12 cellular contexts compared by ENCODE assay signal in genomic region chr11:43316451-43316850, GRCh38. TPM values are rescaled to one million over a fixed set of nuclear protein-coding genes. Genes with fewer than 3 reads are reported as not detected.
DNase-seq lines count a peak whose midpoint lies in the region; ATAC-seq, FAIRE-seq and TF ChIP-seq lines count a peak whose summit lies in the region.
"Had no signal": no experiment of that assay in that cellular context is flagged by ENCODE, and none has a peak within 500 bp of the region (broad histone marks: within the 10 kb centered on the region; RNA-seq: fewer than 3 reads in every experiment).

No MANE protein-coding gene starts in this region.

- H3K36me3 ChIP-seq in K562 (ENCODE audit: control insufficient read depth, insufficient read depth, low read length) (peaks cover 69% of the 10 kb centered on the region), small intestine (ENCODE audit: control insufficient read depth in 2 of 2, insufficient read depth in 2 of 2, low read length in 2 of 2) (peaks cover 0 to 3% of the 10 kb centered on the region in 2 donors)
- H3K36me3 ChIP-seq: BE2C had no signal

- H3K4me1 ChIP-seq in K562 (replicated peaks in 1 of 2; ENCODE audit: control insufficient read depth in 2 of 2, insufficient read depth in 2 of 2, low read length in 2 of 2) (peaks cover 4 to 6% of the 10 kb centered on the region in 2 experiments; a peak in 3 of 5 replicates), small intestine (ENCODE audit: control insufficient read depth in 2 of 2, insufficient read depth in 1 of 2, low read depth in 1 of 2, low read length in 1 of 2) (peaks cover 0 to 7% of the 10 kb centered on the region in 2 donors)
- H3K4me1 ChIP-seq: BE2C had no signal

- peak overlapping the region; percentile 45 for H3K27ac Mint-ChIP-seq in activated naive CD4-positive, alpha-beta T cell treated with anti-CD3 and anti-CD28 coated beads, Interleukin-2, amount 10 ng/mL, durations not matched to agents 7 days and 5 days

- H3K9me1 ChIP-seq in K562 (ENCODE audit: control insufficient read depth, insufficient read depth, low read length) = no peaks in the 10 kb centered on the region

- intact Hi-C loops in K562 (cut with micrococcal nuclease) = loop anchor here (10.0 kb wide), 1 partner anchor 258 kb away; no protein-coding TSS in a partner anchor

- H4K20me1 ChIP-seq in K562 (replicated peaks; ENCODE audit: control insufficient read depth, insufficient read depth, low read length) = peaks cover 10% of the 10 kb centered on the region; the same call in 1 of the 2 replicates

- POLR2A ChIA-PET in K562 (lab: Yijun Ruan, JAX) = no interaction called here

- TF ChIP-seq POLR2A in NB4 (IDR thresholded peaks at IDR 0.05; ENCODE audit: extremely low read depth, insufficient read length) = no peak
- TF ChIP-seq POLR2A in K562 (conservative IDR thresholded peaks at IDR 0.05) = no peak

- no peaks in the 10 kb centered on the region for H3K27me3 Mint-ChIP-seq in activated naive CD4-positive, alpha-beta T cell treated with anti-CD3 and anti-CD28 coated beads, Interleukin-2, amount 10 ng/mL, durations not matched to agents 7 days and 5 days

- no peak for TF ChIP-seq EP300 in K562 (IDR thresholded peaks at IDR 0.05; ENCODE audit: low read length)

- H3K27ac ChIP-seq in K562 (ENCODE audit: extremely low read depth, low read depth, low read length) = no peak overlapping the region
- no peak overlapping the region for H3K27ac ChIP-seq in small intestine (ENCODE audit: low read depth in 1 of 2, low read length in 1 of 2)
- H3K27ac ChIP-seq: SJSA1 had no signal

- no peaks in the 10 kb centered on the region for H3K9me3 Mint-ChIP-seq in activated naive CD4-positive, alpha-beta T cell treated with anti-CD3 and anti-CD28 coated beads, Interleukin-2, amount 10 ng/mL, durations not matched to agents 7 days and 5 days

- CTCF ChIA-PET in activated naive CD4-positive, alpha-beta T cell treated with anti-CD3 and anti-CD28 coated beads, Interleukin-2, amount 10 ng/mL, durations not matched to agents 7 days and 5 days (lab: Charles Lee) = no interaction called here
- CTCF ChIA-PET in K562 (lab: Yijun Ruan, JAX; ENCODE audit: low intra/inter-chr PET ratio) = no interaction called here

- no peak overlapping the region for H3K4me3 Mint-ChIP-seq in activated naive CD4-positive, alpha-beta T cell treated with anti-CD3 and anti-CD28 coated beads, Interleukin-2, amount 10 ng/mL, durations not matched to agents 7 days and 5 days

- peaks cover 79% of the 10 kb centered on the region for H3K79me2 ChIP-seq in K562 (ENCODE audit: control insufficient read depth, insufficient read depth, low read length)

- H3K4me3 ChIP-seq in NB4 (ENCODE audit: low read depth, low read length) (no peak overlapping the region), K562 (no peak overlapping the region), small intestine (ENCODE audit: low read depth in 1 of 2, low read length in 2 of 2) (no peak overlapping the region)
- H3K4me3 ChIP-seq: SJSA1 had no signal

- H3K9ac ChIP-seq in K562 (ENCODE audit: insufficient read depth in 1 of 2, low read depth in 2 of 2, low read length in 2 of 2) = no peak overlapping the region

- peaks cover 45% of the 10 kb centered on the region for H3K4me1 Mint-ChIP-seq in activated naive CD4-positive, alpha-beta T cell treated with anti-CD3 and anti-CD28 coated beads, Interleukin-2, amount 10 ng/mL, durations not matched to agents 7 days and 5 days

- ATAC-seq in K562 = no peak
- ATAC-seq in HG02884 (IDR thresholded peaks at IDR 0.05; ENCODE audit: unreplicated experiment) = no peak

- H3K9me3 ChIP-seq in K562 (replicated peaks; ENCODE audit: control insufficient read depth, insufficient read depth, low read depth, low read length) (no peaks in the 10 kb centered on the region), small intestine (ENCODE audit: control insufficient read depth, low read depth) (no peaks in the 10 kb centered on the region)
- H3K9me3 ChIP-seq: BE2C, SJSA1 had no signal

- FAIRE-seq in K562 (lab: Jason Lieb, UNC) = no peak
- FAIRE-seq in small intestine (lab: Jason Lieb, UNC) = no peak
- FAIRE-seq: GM12892 had no signal

- BruUV-seq in K562 (replicated peaks; lab: Mats Ljungman, UMichigan) = no TSS peak

- in situ Hi-C loops in K562 (cut with MboI) = no loop called here

- peaks cover 13% of the 10 kb centered on the region for H3K36me3 Mint-ChIP-seq in activated naive CD4-positive, alpha-beta T cell treated with anti-CD3 and anti-CD28 coated beads, Interleukin-2, amount 10 ng/mL, durations not matched to agents 7 days and 5 days

- no peak overlapping the region for H2AFZ ChIP-seq in K562 (ENCODE audit: low read depth, low read length)

- 82% methylated on average over 6 of the region's 6 CpGs for WGBS in K562 (ENCODE audit: insufficient coverage, low coverage, missing lambda C conversion rate)
- 69 to 91% (median 85%) methylated on average over 6 of the region's 6 CpGs for WGBS in small intestine, 3 donors

- no peak overlapping the region for H3K4me2 ChIP-seq in K562 (ENCODE audit: insufficient read depth, low read length)

- TF ChIP-seq CTCF in NB4 (IDR thresholded peaks at IDR 0.05; ENCODE audit: low read depth, low read length) = no peak
- no peak for TF ChIP-seq CTCF in K562 (IDR thresholded peaks at IDR 0.05 in 2 of 3, conservative IDR thresholded peaks at IDR 0.05 in 1 of 3; ENCODE audit: insufficient read depth in 2 of 3, low read depth in 1 of 3, low read length in 3 of 3)

- no peak for DNase-seq in activated naive CD4-positive, alpha-beta T cell treated with anti-CD3 and anti-CD28 coated beads, Interleukin-2, amount 10 ng/mL, durations not matched to agents 7 days and 5 days
- no peak for DNase-seq in activated naive CD4-positive, alpha-beta T cell treated with anti-CD3 and anti-CD28 coated beads, Interleukin-2, amount 50 U/mL, for 16 hours
- DNase-seq in NB4 (ENCODE audit: low read depth) (peak; percentile 24), K562 (ENCODE audit: extremely low read depth in 1 of 4, low spot score in 3 of 4) (peak in 1 of 4 experiments; percentile 11), small intestine (no peak), SIG-M5 (lab: John Stamatoyannopoulos, UW) (no peak)
- peak; percentile 63 for DNase-seq in stimulated activated CD8-positive, alpha-beta memory T cell treated with anti-CD3 and anti-CD28 coated beads, Interleukin-4, amount 100 ng/mL, for 48 hours
- DNase-seq: BE2C, NCI-H1436 treated with DMSO at 0.1 percent for 48 hours had no signal

- TF ChIP-seq RAD21 in K562 (CRISPR knock-in tag; conservative IDR thresholded peaks at IDR 0.05 in 1 of 2, IDR thresholded peaks at IDR 0.05 in 1 of 2) = no peak

- no peaks in the 10 kb centered on the region for H3K27me3 ChIP-seq in K562 (ENCODE audit: control insufficient read depth in 2 of 2, insufficient read depth in 2 of 2, low read length in 2 of 2)
- H3K27me3 ChIP-seq in small intestine (ENCODE audit: control insufficient read depth in 2 of 2, insufficient read depth in 2 of 2, low read length in 2 of 2) = no peaks in the 10 kb centered on the region
- H3K27me3 ChIP-seq: BE2C, SJSA1 had no signal

TF ChIP-seq in K562, 482 proteins besides CTCF, POLR2A, EP300 and RAD21 (continues in another document):
- no peak for TF ChIP-seq ZEB2 (IDR thresholded peaks at IDR 0.05)

RNA-seq across cellular contexts. Expression of gene API5, which starts 4.7 kb away (rescaled TPM):
- total RNA-seq in K562 (2011; cell fraction: chromatin; rRNA removed; ENCODE audit: low replicate concordance) = 43.6 and 102 TPM in 2 replicates
- 29.1 and 31.0 TPM in 2 replicates for total RNA-seq in K562 (2011; cell fraction: nucleolus; rRNA removed)
- total RNA-seq in K562 (2011; cell fraction: nucleoplasm; rRNA removed) = 37.9 and 47.3 TPM in 2 replicates
- 90.8 and 113 TPM in 2 replicates for total RNA-seq in K562 (2014; rRNA removed)
- 110 and 126 TPM in 2 replicates for total RNA-seq in K562 (2014; rRNA removed; fragmentation: Illumina TruSeq; extraction: Trizol)
- total RNA-seq in K562 (2015; rRNA removed; fragmentation: Illumina TruSeq; extraction: Trizol) = 110 and 123 TPM in 2 replicates
- total RNA-seq in K562 (2021) = 133 and 136 TPM in 2 replicates
- 86.1 and 132 TPM in 2 replicates for polyA plus RNA-seq in K562 (2011; rRNA removed)
- 19.8 and 42.9 TPM in 2 replicates for polyA plus RNA-seq in K562 (2011; cell fraction: cytosol; rRNA removed)
- 28.9 and 44.1 TPM in 2 replicates for polyA plus RNA-seq in K562 (2011; cell fraction: nucleus; rRNA removed)
- polyA plus RNA-seq in K562 (2012) = 70.4 and 84.2 TPM in 2 replicates
- 124 and 146 TPM in 2 replicates for polyA plus RNA-seq in K562 (2014; fragmentation: Illumina TruSeq; extraction: Trizol)
- 100 to 1,000 TPM in 1 of 2 experiments, 10 to 100 TPM in 1; 59.8 to 111 TPM for polyA plus RNA-seq in K562 (2014; fragmentation: Nextera tagmentation; extraction: Ambion mirVana)
- polyA plus RNA-seq in K562 (2014; rRNA removed) = 127 and 128 TPM in 2 replicates
- 114 and 116 TPM in 2 replicates for polyA minus RNA-seq in K562 (2011; rRNA and poly(A)+ RNA removed)
- 37.8 and 54.5 TPM in 2 replicates for polyA minus RNA-seq in K562 (2011; cell fraction: cytosol; rRNA and poly(A)+ RNA removed)
- 38.2 and 53.0 TPM in 2 replicates for polyA minus RNA-seq in K562 (2011; cell fraction: nucleus; rRNA and poly(A)+ RNA removed)
- polyA plus RNA-seq in small intestine = 10 to 100 TPM; 43.8 to 50.6 (median 45.8) TPM

RNA-seq across cellular contexts. Expression of gene TTC17, which starts 42.3 kb away (rescaled TPM):
- 231 and 661 TPM in 2 replicates for total RNA-seq in K562 (2011; cell fraction: chromatin; rRNA removed; ENCODE audit: low replicate concordance)
- total RNA-seq in K562 (2011; cell fraction: nucleolus; rRNA removed) = 108 and 153 TPM in 2 replicates
- 241 and 304 TPM in 2 replicates for total RNA-seq in K562 (2011; cell fraction: nucleoplasm; rRNA removed)
- total RNA-seq in K562 (2014; rRNA removed) (41.3 and 42.6 TPM in 2 replicates), K562 (2014; rRNA removed; fragmentation: Illumina TruSeq; extraction: Trizol) (71.2 and 76.4 TPM in 2 replicates), K562 (2015; rRNA removed; fragmentation: Illumina TruSeq; extraction: Trizol) (64.8 and 69.6 TPM in 2 replicates), K562 (2021) (41.3 and 41.4 TPM in 2 replicates)
- polyA plus RNA-seq in K562 (2011; rRNA removed) (99.1 and 124 TPM in 2 replicates), K562 (2014; fragmentation: Illumina TruSeq; extraction: Trizol) (46.8 and 58.0 TPM in 2 replicates), K562 (2014; fragmentation: Nextera tagmentation; extraction: Ambion mirVana) (10 to 100 TPM; 19.7 to 29.5 TPM), K562 (2014; rRNA removed) (48.3 and 53.3 TPM in 2 replicates), small intestine (10 to 100 TPM; 22.2 to 44.5 (median 28.8) TPM)
- 35.8 and 57.9 TPM in 2 replicates for polyA plus RNA-seq in K562 (2011; cell fraction: cytosol; rRNA removed)
- 328 and 363 TPM in 2 replicates for polyA plus RNA-seq in K562 (2011; cell fraction: nucleus; rRNA removed)
- 26.0 and 57.7 TPM in 2 replicates for polyA plus RNA-seq in K562 (2012)
- 183 and 234 TPM in 2 replicates for polyA minus RNA-seq in K562 (2011; rRNA and poly(A)+ RNA removed)
- polyA minus RNA-seq in K562 (2011; cell fraction: cytosol; rRNA and poly(A)+ RNA removed) = 25.2 and 32.9 TPM in 2 replicates
- 165 and 260 TPM in 2 replicates for polyA minus RNA-seq in K562 (2011; cell fraction: nucleus; rRNA and poly(A)+ RNA removed)

Comparison
In these comparisons a context has a peak if more than half of its experiments do, and no peak if none do; other contexts are left out.
1. DNase-seq: peak in NB4 (single experiment) and stimulated activated CD8-positive, alpha-beta memory T cell treated with anti-CD3 and anti-CD28 coated beads, Interleukin-4, amount 100 ng/mL, for 48 hours (single experiment); none in activated naive CD4-positive, alpha-beta T cell treated with anti-CD3 and anti-CD28 coated beads, Interleukin-2, amount 10 ng/mL, durations not matched to agents 7 days and 5 days (single experiment), activated naive CD4-positive, alpha-beta T cell treated with anti-CD3 and anti-CD28 coated beads, Interleukin-2, amount 50 U/mL, for 16 hours (single experiment), small intestine (single experiment) and SIG-M5 (single experiment).